In the genomic region with DNA sequence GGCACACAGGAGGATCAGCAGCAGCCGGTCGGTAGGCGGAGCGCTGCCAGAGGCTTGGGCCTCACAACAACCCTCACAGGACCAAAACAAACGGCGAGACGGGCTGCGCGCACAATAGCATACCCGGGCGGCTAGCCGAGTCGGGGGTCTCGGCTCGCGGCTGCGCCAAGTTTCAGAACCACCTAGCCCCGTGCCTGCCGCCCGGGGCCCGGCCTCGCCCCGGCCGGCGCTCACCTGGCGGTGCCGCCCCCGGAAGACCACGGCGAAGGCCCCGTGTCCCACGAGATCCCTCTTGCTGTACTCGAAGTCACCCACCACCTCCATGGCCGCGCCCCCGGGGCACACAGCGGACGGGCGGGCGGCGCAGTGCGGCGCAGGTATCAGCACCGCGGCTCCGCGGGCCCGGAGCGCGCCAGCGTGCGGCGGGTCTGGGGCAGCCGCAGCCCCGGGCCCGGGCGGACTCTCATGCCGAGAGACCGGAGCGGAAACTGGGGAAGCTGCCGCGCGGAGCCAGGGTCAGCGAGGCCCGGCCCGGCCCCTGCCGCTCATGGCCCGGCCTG, we compare ENCODE assay signal across 8 cellular contexts. TPM values are rescaled to one million over a fixed set of nuclear protein-coding genes. Genes with fewer than 3 reads are reported as not detected.
DNase-seq lines count a peak whose midpoint lies in the region; ATAC-seq, FAIRE-seq and TF ChIP-seq lines count a peak whose summit lies in the region.

No MANE protein-coding gene starts in this region.

- H3K36me3 ChIP-seq in Panc1 (ENCODE audit: control insufficient read depth, insufficient read depth, low read length): no peaks in the 10 kb centered on the region; the same call in 1 of the 2 replicates
- H3K36me3 ChIP-seq in naive thymus-derived CD4-positive, alpha-beta T cell (ENCODE audit: control insufficient read depth in 2 of 3, insufficient read depth in 3 of 3, low read length in 3 of 3): peaks cover 0 to 3% (median 0%) of the 10 kb centered on the region in 3 experiments

- H3K4me1 Mint-ChIP-seq in activated T-helper 2 cell treated with anti-CD3 and anti-CD28 coated beads, Interferon-gamma antibody, Interleukin-2, Interleukin-4, amounts not matched to agents 10 μg/mL and 5 μg/mL and 100 μg/mL, durations not matched to agents 14 hours and 24 hours and 36 hours (ENCODE audit: low read depth): peaks cover 15% of the 10 kb centered on the region
- H3K4me1 Mint-ChIP-seq in naive thymus-derived CD4-positive, alpha-beta T cell: peaks cover 9 to 68% (median 46%) of the 10 kb centered on the region in 7 donors
- H3K4me1 Mint-ChIP-seq in stimulated activated naive CD8-positive, alpha-beta T cell treated with anti-CD3 and anti-CD28 coated beads, Interleukin-15, Interleukin-2, amounts not matched to agents 100 ng/mL and 50 ng/mL, for 24 hours (ENCODE audit: low read depth): peaks cover 21% of the 10 kb centered on the region

- POLR2A ChIA-PET in Panc1 (lab: Charles Lee): no interaction called here
- POLR2A ChIA-PET in naive thymus-derived CD4-positive, alpha-beta T cell (lab: Charles Lee): interaction anchor here (0.7 to 3.0 kb wide), 8 partner anchors 9 to 111 kb away, joined by 3 to 21 read pairs (median 4); partner anchors contain the start of gene AKAP10

- peak; percentile 89 for FAIRE-seq in GM12891 (lab: Jason Lieb, UNC)

- TF ChIP-seq CTCF in Panc1 (IDR thresholded peaks at IDR 0.05): no peak

- BruUV-seq in Panc1 (replicated peaks; lab: Mats Ljungman, UMichigan): no TSS peak

- H3K9me3 Mint-ChIP-seq in activated T-helper 2 cell treated with anti-CD3 and anti-CD28 coated beads, Interferon-gamma antibody, Interleukin-2, Interleukin-4, amounts not matched to agents 10 μg/mL and 5 μg/mL and 100 μg/mL, durations not matched to agents 14 hours and 24 hours and 36 hours: no peaks in the 10 kb centered on the region
- H3K9me3 Mint-ChIP-seq in naive thymus-derived CD4-positive, alpha-beta T cell: no peaks in the 10 kb centered on the region
- H3K9me3 Mint-ChIP-seq in stimulated activated naive CD8-positive, alpha-beta T cell treated with anti-CD3 and anti-CD28 coated beads, Interleukin-15, Interleukin-2, amounts not matched to agents 100 ng/mL and 50 ng/mL, for 24 hours: no peaks in the 10 kb centered on the region

- H3K4me3 Mint-ChIP-seq in activated T-helper 2 cell treated with anti-CD3 and anti-CD28 coated beads, Interferon-gamma antibody, Interleukin-2, Interleukin-4, amounts not matched to agents 10 μg/mL and 5 μg/mL and 100 μg/mL, durations not matched to agents 14 hours and 24 hours and 36 hours (ENCODE audit: low read depth): peak overlapping the region; percentile 83
- H3K4me3 Mint-ChIP-seq in naive thymus-derived CD4-positive, alpha-beta T cell: peak overlapping the region; percentile 77 to 88 (median 84)
- H3K4me3 Mint-ChIP-seq in stimulated activated naive CD8-positive, alpha-beta T cell treated with anti-CD3 and anti-CD28 coated beads, Interleukin-15, Interleukin-2, amounts not matched to agents 100 ng/mL and 50 ng/mL, for 24 hours: peak overlapping the region; percentile 83

- no peaks in the 10 kb centered on the region for H3K27me3 Mint-ChIP-seq in activated T-helper 2 cell treated with anti-CD3 and anti-CD28 coated beads, Interferon-gamma antibody, Interleukin-2, Interleukin-4, amounts not matched to agents 10 μg/mL and 5 μg/mL and 100 μg/mL, durations not matched to agents 14 hours and 24 hours and 36 hours (ENCODE audit: low read depth)
- no peaks in the 10 kb centered on the region for H3K27me3 Mint-ChIP-seq in naive thymus-derived CD4-positive, alpha-beta T cell
- no peaks in the 10 kb centered on the region for H3K27me3 Mint-ChIP-seq in stimulated activated naive CD8-positive, alpha-beta T cell treated with anti-CD3 and anti-CD28 coated beads, Interleukin-15, Interleukin-2, amounts not matched to agents 100 ng/mL and 50 ng/mL, for 24 hours

- peaks cover 9% of the 10 kb centered on the region for H3K4me1 ChIP-seq in Panc1 (ENCODE audit: control insufficient read depth, insufficient read depth, low read length)
- H3K4me1 ChIP-seq in naive thymus-derived CD4-positive, alpha-beta T cell (ENCODE audit: control insufficient read depth in 2 of 2, insufficient read depth in 2 of 2, low read length in 2 of 2): peaks cover 4 to 34% of the 10 kb centered on the region in 2 donors

- peak; percentile 43 for ATAC-seq in HG03135 (IDR thresholded peaks at IDR 0.05; ENCODE audit: unreplicated experiment)
- peak; percentile 81 for ATAC-seq in Panc1
- ATAC-seq in naive thymus-derived CD4-positive, alpha-beta T cell: peak; percentile 71
- no peak for ATAC-seq in GM21619 (IDR thresholded peaks at IDR 0.05; ENCODE audit: unreplicated experiment)

- peaks cover 10% of the 10 kb centered on the region for H3K36me3 Mint-ChIP-seq in activated T-helper 2 cell treated with anti-CD3 and anti-CD28 coated beads, Interferon-gamma antibody, Interleukin-2, Interleukin-4, amounts not matched to agents 10 μg/mL and 5 μg/mL and 100 μg/mL, durations not matched to agents 14 hours and 24 hours and 36 hours (ENCODE audit: low read depth)
- peaks cover 0 to 6% (median 0%) of the 10 kb centered on the region in 5 donors for H3K36me3 Mint-ChIP-seq in naive thymus-derived CD4-positive, alpha-beta T cell
- peaks cover 3% of the 10 kb centered on the region for H3K36me3 Mint-ChIP-seq in stimulated activated naive CD8-positive, alpha-beta T cell treated with anti-CD3 and anti-CD28 coated beads, Interleukin-15, Interleukin-2, amounts not matched to agents 100 ng/mL and 50 ng/mL, for 24 hours (ENCODE audit: low read depth)

- peak overlapping the region; percentile 67 to 86 for H3K4me3 ChIP-seq in Panc1 (ENCODE audit: low read depth in 2 of 2, low read length in 2 of 2)
- H3K4me3 ChIP-seq in naive thymus-derived CD4-positive, alpha-beta T cell (ENCODE audit: low read length): peak overlapping the region; percentile 78

- no peak for TF ChIP-seq POLR2A in GM12891 (IDR thresholded peaks at IDR 0.05; ENCODE audit: low read depth, low read length)

- H3K9me3 ChIP-seq in Panc1 (ENCODE audit: control insufficient read depth, insufficient read depth, low read depth, low read length): no peaks in the 10 kb centered on the region
- no peaks in the 10 kb centered on the region for H3K9me3 ChIP-seq in naive thymus-derived CD4-positive, alpha-beta T cell (ENCODE audit: control insufficient read depth in 2 of 3, low read length in 3 of 3)

- CTCF ChIA-PET in Panc1 (lab: Charles Lee): no interaction called here
- CTCF ChIA-PET in naive thymus-derived CD4-positive, alpha-beta T cell (lab: Charles Lee): no interaction called here

- peak; percentile 55 for DNase-seq in GM12891 (ENCODE audit: insufficient read length, low spot score)
- DNase-seq in Panc1 (ENCODE audit: low read depth, low spot score): no peak
- peak; percentile 50 for DNase-seq in activated T-helper 2 cell treated with anti-CD3 and anti-CD28 coated beads, Interferon-gamma antibody, Interleukin-2, Interleukin-4, amounts not matched to agents 10 μg/mL and 5 μg/mL and 100 μg/mL, durations not matched to agents 14 hours and 24 hours and 36 hours (ENCODE audit: low spot score)
- DNase-seq in fibroblast of the conjunctiva (ENCODE audit: low read depth): peak; percentile 30
- DNase-seq in naive thymus-derived CD4-positive, alpha-beta T cell: peak in 8 of 9 donors; percentile 33 to 60 (median 52)

- H3K27ac Mint-ChIP-seq in activated T-helper 2 cell treated with anti-CD3 and anti-CD28 coated beads, Interferon-gamma antibody, Interleukin-2, Interleukin-4, amounts not matched to agents 10 μg/mL and 5 μg/mL and 100 μg/mL, durations not matched to agents 14 hours and 24 hours and 36 hours: peak overlapping the region; percentile 46
- H3K27ac Mint-ChIP-seq in naive thymus-derived CD4-positive, alpha-beta T cell: peak overlapping the region; percentile 62 to 82 (median 75)
- peak overlapping the region; percentile 61 for H3K27ac Mint-ChIP-seq in stimulated activated naive CD8-positive, alpha-beta T cell treated with anti-CD3 and anti-CD28 coated beads, Interleukin-15, Interleukin-2, amounts not matched to agents 100 ng/mL and 50 ng/mL, for 24 hours

- in situ Hi-C loops in Panc1 (cut with HindIII; ENCODE audit: low pct_unique_long_range_greater_than_20kb, low sequenced_read_pairs): no loop called here

- peak overlapping the region; percentile 79 for H3K27ac ChIP-seq in Panc1 (ENCODE audit: low read length)
- H3K27ac ChIP-seq in naive thymus-derived CD4-positive, alpha-beta T cell (ENCODE audit: low read depth, low read length): peak overlapping the region; percentile 72

- intact Hi-C loops in Panc1 (cut with micrococcal nuclease; ENCODE audit: unreplicated experiment): no loop called here
- intact Hi-C loops in activated T-helper 2 cell treated with anti-CD3 and anti-CD28 coated beads, Interferon-gamma antibody, Interleukin-2, Interleukin-4, amounts not matched to agents 10 μg/mL and 5 μg/mL and 100 μg/mL, durations not matched to agents 14 hours and 24 hours and 36 hours (cut with micrococcal nuclease): no loop called here
- intact Hi-C loops in naive thymus-derived CD4-positive, alpha-beta T cell (cut with micrococcal nuclease): loop anchor here in 1 of 2 donors (1.0 to 5.0 kb wide), 6 partner anchors 9 to 505 kb away; partner anchors contain the start of genes AKAP10 and B9D1

- no peaks in the 10 kb centered on the region for H3K27me3 ChIP-seq in Panc1 (ENCODE audit: control insufficient read depth, insufficient read depth, low read length)
- H3K27me3 ChIP-seq in naive thymus-derived CD4-positive, alpha-beta T cell (ENCODE audit: control insufficient read depth in 2 of 2, insufficient read depth in 2 of 2, low read length in 2 of 2): no peaks in the 10 kb centered on the region

TF ChIP-seq in GM12891, 5 proteins besides CTCF, POLR2A, EP300 and RAD21:
- no peak for TF ChIP-seq TAF1 (IDR thresholded peaks at IDR 0.05; ENCODE audit: low read depth, low read length)
- TF ChIP-seq SPI1 (IDR thresholded peaks at IDR 0.05; ENCODE audit: low read depth, low read length): no peak
- no peak for TF ChIP-seq POLR2AphosphoS5 (IDR thresholded peaks at IDR 0.05; ENCODE audit: low read depth, low read length)
- no peak for TF ChIP-seq PAX5 (IDR thresholded peaks at IDR 0.05; ENCODE audit: insufficient read depth, low read length, severe bottlenecking)
- TF ChIP-seq POU2F2 (IDR thresholded peaks at IDR 0.05; ENCODE audit: low read depth, low read length): no peak

RNA-seq across cellular contexts. Expression of gene ULK2, which starts 0.6 kb away (rescaled TPM):
- polyA plus RNA-seq in GM12891 (2012; ENCODE audit: low read depth, missing spikeins): 3.9 TPM
- 22.8 TPM for total RNA-seq in Panc1 (2021; ENCODE audit: unreplicated experiment)
- 40.2 TPM for polyA plus RNA-seq in Panc1 (2012; ENCODE audit: insufficient read length)
- total RNA-seq in activated T-helper 2 cell treated with anti-CD3 and anti-CD28 coated beads, Interferon-gamma antibody, Interleukin-2, Interleukin-4, amounts not matched to agents 10 μg/mL and 5 μg/mL and 100 μg/mL, durations not matched to agents 14 hours and 24 hours and 36 hours: 12.3 and 13.1 TPM in 2 replicates
- 10 to 100 TPM; 10.9 to 21.2 (median 14.8) TPM for total RNA-seq in naive thymus-derived CD4-positive, alpha-beta T cell
- polyA plus RNA-seq in naive thymus-derived CD4-positive, alpha-beta T cell: 10 to 100 TPM in 1 of 2 donors, 1 to 10 TPM in 1; 7.3 to 14.3 TPM
